Comparison of ENCODE assay signal across 3 cellular contexts in the genomic region with DNA sequence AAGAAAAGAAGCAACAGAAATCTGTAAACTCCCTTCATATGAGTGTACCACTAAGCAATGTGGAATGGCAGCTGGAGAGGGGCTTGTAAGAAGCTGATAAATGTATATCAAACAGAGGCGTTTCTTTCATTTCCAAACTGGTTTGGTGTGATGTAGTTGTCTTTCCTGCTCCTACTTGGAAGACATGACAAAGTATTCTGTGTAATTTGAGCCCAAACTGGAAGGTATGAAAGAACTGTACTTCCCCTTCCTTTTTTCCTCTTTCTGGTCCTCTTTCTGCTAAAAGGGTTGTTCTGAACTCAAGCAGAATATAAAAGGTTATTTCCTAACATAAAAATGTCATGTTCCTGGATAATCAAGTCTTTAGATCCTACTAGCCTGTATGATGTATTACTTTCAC.
TF ChIP-seq lines count a peak whose summit lies in the region.

No MANE protein-coding gene starts in this region.

TF ChIP-seq in SK-N-SH, 30 proteins besides CTCF, POLR2A, EP300 and RAD21:
- no peak for TF ChIP-seq NFIC (IDR thresholded peaks at IDR 0.05; ENCODE audit: borderline replicate concordance)
- TF ChIP-seq JUND (IDR thresholded peaks at IDR 0.05), result no peak
- TF ChIP-seq FOSL2 (IDR thresholded peaks at IDR 0.05; ENCODE audit: borderline replicate concordance, low read depth), result no peak
- TF ChIP-seq MEF2A (IDR thresholded peaks at IDR 0.05; ENCODE audit: borderline replicate concordance, low read depth), result no peak
- no peak for TF ChIP-seq TEAD4 (IDR thresholded peaks at IDR 0.05; ENCODE audit: borderline replicate concordance, insufficient read depth)
- TF ChIP-seq, protein P1, sequence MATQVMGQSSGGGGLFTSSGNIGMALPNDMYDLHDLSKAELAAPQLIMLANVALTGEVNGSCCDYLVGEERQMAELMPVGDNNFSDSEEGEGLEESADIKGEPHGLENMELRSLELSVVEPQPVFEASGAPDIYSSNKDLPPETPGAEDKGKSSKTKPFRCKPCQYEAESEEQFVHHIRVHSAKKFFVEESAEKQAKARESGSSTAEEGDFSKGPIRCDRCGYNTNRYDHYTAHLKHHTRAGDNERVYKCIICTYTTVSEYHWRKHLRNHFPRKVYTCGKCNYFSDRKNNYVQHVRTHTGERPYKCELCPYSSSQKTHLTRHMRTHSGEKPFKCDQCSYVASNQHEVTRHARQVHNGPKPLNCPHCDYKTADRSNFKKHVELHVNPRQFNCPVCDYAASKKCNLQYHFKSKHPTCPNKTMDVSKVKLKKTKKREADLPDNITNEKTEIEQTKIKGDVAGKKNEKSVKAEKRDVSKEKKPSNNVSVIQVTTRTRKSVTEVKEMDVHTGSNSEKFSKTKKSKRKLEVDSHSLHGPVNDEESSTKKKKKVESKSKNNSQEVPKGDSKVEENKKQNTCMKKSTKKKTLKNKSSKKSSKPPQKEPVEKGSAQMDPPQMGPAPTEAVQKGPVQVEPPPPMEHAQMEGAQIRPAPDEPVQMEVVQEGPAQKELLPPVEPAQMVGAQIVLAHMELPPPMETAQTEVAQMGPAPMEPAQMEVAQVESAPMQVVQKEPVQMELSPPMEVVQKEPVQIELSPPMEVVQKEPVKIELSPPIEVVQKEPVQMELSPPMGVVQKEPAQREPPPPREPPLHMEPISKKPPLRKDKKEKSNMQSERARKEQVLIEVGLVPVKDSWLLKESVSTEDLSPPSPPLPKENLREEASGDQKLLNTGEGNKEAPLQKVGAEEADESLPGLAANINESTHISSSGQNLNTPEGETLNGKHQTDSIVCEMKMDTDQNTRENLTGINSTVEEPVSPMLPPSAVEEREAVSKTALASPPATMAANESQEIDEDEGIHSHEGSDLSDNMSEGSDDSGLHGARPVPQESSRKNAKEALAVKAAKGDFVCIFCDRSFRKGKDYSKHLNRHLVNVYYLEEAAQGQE (IDR thresholded peaks at IDR 0.05; ENCODE audit: low read depth, low read length), result no peak

TF ChIP-seq in SK-N-SH treated with all-trans-retinoic acid at 6 μM for 48 hours, 23 proteins besides CTCF, POLR2A, EP300 and RAD21 (continues in another document):
- no peak for TF ChIP-seq CSDC2 (CRISPR knock-in tag; IDR thresholded peaks at IDR 0.05)
- TF ChIP-seq, protein P2, sequence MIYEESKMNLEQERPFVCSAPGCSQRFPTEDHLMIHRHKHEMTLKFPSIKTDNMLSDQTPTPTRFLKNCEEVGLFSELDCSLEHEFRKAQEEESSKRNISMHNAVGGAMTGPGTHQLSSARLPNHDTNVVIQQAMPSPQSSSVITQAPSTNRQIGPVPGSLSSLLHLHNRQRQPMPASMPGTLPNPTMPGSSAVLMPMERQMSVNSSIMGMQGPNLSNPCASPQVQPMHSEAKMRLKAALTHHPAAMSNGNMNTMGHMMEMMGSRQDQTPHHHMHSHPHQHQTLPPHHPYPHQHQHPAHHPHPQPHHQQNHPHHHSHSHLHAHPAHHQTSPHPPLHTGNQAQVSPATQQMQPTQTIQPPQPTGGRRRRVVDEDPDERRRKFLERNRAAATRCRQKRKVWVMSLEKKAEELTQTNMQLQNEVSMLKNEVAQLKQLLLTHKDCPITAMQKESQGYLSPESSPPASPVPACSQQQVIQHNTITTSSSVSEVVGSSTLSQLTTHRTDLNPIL (CRISPR knock-in tag; IDR thresholded peaks at IDR 0.05; ENCODE audit: low read depth), result no peak
- TF ChIP-seq ZFP30 (CRISPR knock-in tag; IDR thresholded peaks at IDR 0.05), result no peak
- TF ChIP-seq, protein P3, sequence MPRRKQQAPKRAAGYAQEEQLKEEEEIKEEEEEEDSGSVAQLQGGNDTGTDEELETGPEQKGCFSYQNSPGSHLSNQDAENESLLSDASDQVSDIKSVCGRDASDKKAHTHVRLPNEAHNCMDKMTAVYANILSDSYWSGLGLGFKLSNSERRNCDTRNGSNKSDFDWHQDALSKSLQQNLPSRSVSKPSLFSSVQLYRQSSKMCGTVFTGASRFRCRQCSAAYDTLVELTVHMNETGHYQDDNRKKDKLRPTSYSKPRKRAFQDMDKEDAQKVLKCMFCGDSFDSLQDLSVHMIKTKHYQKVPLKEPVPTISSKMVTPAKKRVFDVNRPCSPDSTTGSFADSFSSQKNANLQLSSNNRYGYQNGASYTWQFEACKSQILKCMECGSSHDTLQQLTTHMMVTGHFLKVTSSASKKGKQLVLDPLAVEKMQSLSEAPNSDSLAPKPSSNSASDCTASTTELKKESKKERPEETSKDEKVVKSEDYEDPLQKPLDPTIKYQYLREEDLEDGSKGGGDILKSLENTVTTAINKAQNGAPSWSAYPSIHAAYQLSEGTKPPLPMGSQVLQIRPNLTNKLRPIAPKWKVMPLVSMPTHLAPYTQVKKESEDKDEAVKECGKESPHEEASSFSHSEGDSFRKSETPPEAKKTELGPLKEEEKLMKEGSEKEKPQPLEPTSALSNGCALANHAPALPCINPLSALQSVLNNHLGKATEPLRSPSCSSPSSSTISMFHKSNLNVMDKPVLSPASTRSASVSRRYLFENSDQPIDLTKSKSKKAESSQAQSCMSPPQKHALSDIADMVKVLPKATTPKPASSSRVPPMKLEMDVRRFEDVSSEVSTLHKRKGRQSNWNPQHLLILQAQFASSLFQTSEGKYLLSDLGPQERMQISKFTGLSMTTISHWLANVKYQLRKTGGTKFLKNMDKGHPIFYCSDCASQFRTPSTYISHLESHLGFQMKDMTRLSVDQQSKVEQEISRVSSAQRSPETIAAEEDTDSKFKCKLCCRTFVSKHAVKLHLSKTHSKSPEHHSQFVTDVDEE (CRISPR knock-in tag; IDR thresholded peaks at IDR 0.05), result no peak
- TF ChIP-seq ISL1 (CRISPR knock-in tag; IDR thresholded peaks at IDR 0.05), result no peak
- no peak for TF ChIP-seq GLIS3 (CRISPR knock-in tag; IDR thresholded peaks at IDR 0.05)
- no peak for TF ChIP-seq RARB (CRISPR knock-in tag; IDR thresholded peaks at IDR 0.05)
- no peak for TF ChIP-seq TCF4 (CRISPR knock-in tag; IDR thresholded peaks at IDR 0.05; ENCODE audit: borderline replicate concordance)
- TF ChIP-seq ZNF565 (CRISPR knock-in tag; conservative IDR thresholded peaks at IDR 0.05; ENCODE audit: low read depth), result no peak
- no peak for TF ChIP-seq OSR1 (CRISPR knock-in tag; IDR thresholded peaks at IDR 0.05)
- no peak for TF ChIP-seq ESRRG (CRISPR knock-in tag; IDR thresholded peaks at IDR 0.05)
- no peak for TF ChIP-seq ZFP3 (CRISPR knock-in tag; IDR thresholded peaks at IDR 0.05)
- no peak for TF ChIP-seq TOX (CRISPR knock-in tag; IDR thresholded peaks at IDR 0.05; ENCODE audit: borderline replicate concordance)
- TF ChIP-seq ZC3H10 (CRISPR knock-in tag; IDR thresholded peaks at IDR 0.05), result no peak
- no peak for TF ChIP-seq PPARA (CRISPR knock-in tag; IDR thresholded peaks at IDR 0.05; ENCODE audit: borderline replicate concordance)
- TF ChIP-seq, protein P4, sequence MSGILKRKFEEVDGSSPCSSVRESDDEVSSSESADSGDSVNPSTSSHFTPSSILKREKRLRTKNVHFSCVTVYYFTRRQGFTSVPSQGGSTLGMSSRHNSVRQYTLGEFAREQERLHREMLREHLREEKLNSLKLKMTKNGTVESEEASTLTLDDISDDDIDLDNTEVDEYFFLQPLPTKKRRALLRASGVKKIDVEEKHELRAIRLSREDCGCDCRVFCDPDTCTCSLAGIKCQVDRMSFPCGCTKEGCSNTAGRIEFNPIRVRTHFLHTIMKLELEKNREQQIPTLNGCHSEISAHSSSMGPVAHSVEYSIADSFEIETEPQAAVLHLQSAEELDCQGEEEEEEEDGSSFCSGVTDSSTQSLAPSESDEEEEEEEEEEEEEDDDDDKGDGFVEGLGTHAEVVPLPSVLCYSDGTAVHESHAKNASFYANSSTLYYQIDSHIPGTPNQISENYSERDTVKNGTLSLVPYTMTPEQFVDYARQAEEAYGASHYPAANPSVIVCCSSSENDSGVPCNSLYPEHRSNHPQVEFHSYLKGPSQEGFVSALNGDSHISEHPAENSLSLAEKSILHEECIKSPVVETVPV (CRISPR knock-in tag; IDR thresholded peaks at IDR 0.05), result no peak
- TF ChIP-seq ZNF8 (CRISPR knock-in tag; IDR thresholded peaks at IDR 0.05), result no peak
- TF ChIP-seq ZNF70 (CRISPR knock-in tag; IDR thresholded peaks at IDR 0.05), result no peak

TF ChIP-seq in H1, 55 proteins besides CTCF, POLR2A, EP300 and RAD21:
- TF ChIP-seq SIX5 (IDR thresholded peaks at IDR 0.05; ENCODE audit: low read depth, low read length), result no peak
- no peak for TF ChIP-seq SP4 (IDR thresholded peaks at IDR 0.05; ENCODE audit: low read length)
- no peak for TF ChIP-seq TBP (IDR thresholded peaks at IDR 0.05; ENCODE audit: low read depth, low read length)
- TF ChIP-seq CEBPB (IDR thresholded peaks at IDR 0.05; ENCODE audit: low read depth, low read length), result no peak
- no peak for TF ChIP-seq BACH1 (IDR thresholded peaks at IDR 0.05; ENCODE audit: low read length)
- TF ChIP-seq, protein P5, sequence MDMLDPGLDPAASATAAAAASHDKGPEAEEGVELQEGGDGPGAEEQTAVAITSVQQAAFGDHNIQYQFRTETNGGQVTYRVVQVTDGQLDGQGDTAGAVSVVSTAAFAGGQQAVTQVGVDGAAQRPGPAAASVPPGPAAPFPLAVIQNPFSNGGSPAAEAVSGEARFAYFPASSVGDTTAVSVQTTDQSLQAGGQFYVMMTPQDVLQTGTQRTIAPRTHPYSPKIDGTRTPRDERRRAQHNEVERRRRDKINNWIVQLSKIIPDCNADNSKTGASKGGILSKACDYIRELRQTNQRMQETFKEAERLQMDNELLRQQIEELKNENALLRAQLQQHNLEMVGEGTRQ (IDR thresholded peaks at IDR 0.05; ENCODE audit: low read length), result no peak
- TF ChIP-seq JUN (IDR thresholded peaks at IDR 0.05; ENCODE audit: low read depth, low read length), result no peak
- TF ChIP-seq KDM5A (IDR thresholded peaks at IDR 0.05; ENCODE audit: low read length), result no peak
- no peak for TF ChIP-seq BRCA1 (IDR thresholded peaks at IDR 0.05; ENCODE audit: low read depth, low read length)
- no peak for TF ChIP-seq KDM4A (IDR thresholded peaks at IDR 0.05; ENCODE audit: low read depth, low read length, severe bottlenecking)
- TF ChIP-seq TAF7 (optimal IDR thresholded peaks at IDR 0.05; ENCODE audit: borderline replicate concordance, low read depth, low read length), result no peak
- TF ChIP-seq MAFK (IDR thresholded peaks at IDR 0.05; ENCODE audit: low read depth, low read length), result no peak
